ENCODE assay signal across 35 cellular contexts in the genomic region with DNA sequence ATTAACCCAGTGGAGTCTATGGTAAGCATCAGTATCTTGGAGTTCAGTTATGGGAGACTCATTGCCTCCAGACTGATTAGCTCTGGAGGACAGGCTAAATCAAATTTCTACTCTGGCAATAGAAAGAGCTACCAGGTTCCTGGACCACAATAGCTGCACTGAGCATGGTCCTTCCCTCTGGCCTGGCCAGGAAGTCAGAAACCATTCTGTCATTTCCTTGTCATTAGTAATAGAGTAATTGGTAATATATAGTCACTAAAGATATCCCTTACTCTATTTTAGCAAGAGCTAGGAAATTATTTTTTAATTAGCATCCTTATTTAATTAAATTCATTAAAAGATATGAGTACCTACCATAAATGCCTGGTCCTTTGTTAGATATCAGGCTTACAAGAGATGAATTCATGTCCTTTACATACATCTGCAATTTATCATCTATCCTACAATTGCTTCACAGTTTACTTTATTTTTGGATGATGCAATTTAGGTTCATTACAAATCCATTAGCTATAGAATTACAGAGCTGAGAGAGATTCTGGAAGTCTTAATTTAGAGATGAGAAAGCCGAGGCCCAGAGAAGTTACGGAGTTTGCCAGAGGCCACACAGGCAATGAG. TPM values are rescaled to one million over a fixed set of nuclear protein-coding genes. Genes with fewer than 3 reads are reported as not detected.
"Had no signal": no experiment of that assay in that cellular context is flagged by ENCODE, and none has a peak within 500 bp of the region (broad histone marks: within the 10 kb centered on the region; RNA-seq: fewer than 3 reads in every experiment).

No MANE protein-coding gene starts in this region.

- H3K4me3 ChIP-seq: coronary artery, esophagus muscularis mucosa, gastroesophageal sphincter, skin epidermis, testis had no signal

- ATAC-seq: activated CD4-positive, CD25-positive, alpha-beta regulatory T cell treated with anti-CD3 and anti-CD28 coated beads, Interleukin-2, amount 50 U/mL, for 24 hours; gastroesophageal sphincter; sciatic nerve; stimulated activated naive CD8-positive, alpha-beta T cell treated with anti-CD3 and anti-CD28 coated beads, Interleukin-15, Interleukin-2, amounts not matched to agents 100 U/mL and 50 U/mL, for 24 hours had no signal

- DNase-seq: activated CD4-positive, alpha-beta T cell treated with anti-CD3 and anti-CD28 coated beads for 48 hours; activated CD4-positive, alpha-beta T cell treated with anti-CD3 and anti-CD28 coated beads, Interleukin-2, amount 50 U/mL, for 48 hours; activated CD8-positive, alpha-beta memory T cell treated with anti-CD3 and anti-CD28 coated beads for 24 hours; activated effector memory CD4-positive, alpha-beta T cell treated with anti-CD3 and anti-CD28 coated beads, Interleukin-2, amount 50 U/mL, for 16 hours; activated naive CD4-positive, alpha-beta T cell treated with anti-CD3 and anti-CD28 coated beads for 36 hours; activated naive CD8-positive, alpha-beta T cell treated with anti-CD3 and anti-CD28 coated beads, Interleukin-2, amount 10 ng/mL, durations not matched to agents 7 days and 5 days; amniotic stem cell; brain microvascular endothelial cell; hippocampal formation; naive B cell; nephron progenitor cell; stimulated activated CD4-positive, alpha-beta T cell treated with anti-CD3 and anti-CD28 coated beads, Interleukin-12 subunit alpha, Interleukin-12 subunit beta, amount 100 ng/mL, for 4 hours; stimulated activated CD4-positive, alpha-beta T cell treated with anti-CD3 and anti-CD28 coated beads, Interleukin-4, amount 100 ng/mL, for 1 hour; stimulated activated naive CD8-positive, alpha-beta T cell treated with anti-CD3 and anti-CD28 coated beads, Interleukin-15, Interleukin-2, amounts not matched to agents 100 U/mL and 50 U/mL, for 24 hours; T1000; testis; trophoblast cell; WERI-Rb-1 had no signal

- H3K27me3 ChIP-seq: brain microvascular endothelial cell, esophagus muscularis mucosa, testis had no signal

- H3K9me3 ChIP-seq: esophagus muscularis mucosa, gastroesophageal sphincter, neutrophil, testis had no signal

- H3K36me3 ChIP-seq: brain microvascular endothelial cell, esophagus muscularis mucosa, gastroesophageal sphincter, neutrophil, WERI-Rb-1 had no signal

- H3K27ac ChIP-seq: brain microvascular endothelial cell, coronary artery, esophagus muscularis mucosa, gastroesophageal sphincter, neutrophil, skin epidermis, testis, WERI-Rb-1 had no signal

RNA-seq across cellular contexts. Expression of gene TDRD9, which starts 23.7 kb away (rescaled TPM):
- total RNA-seq: activated T-helper 1 cell treated with anti-CD3 and anti-CD28 coated beads, Interleukin-12 subunit alpha, Interleukin-12 subunit beta, Interleukin-2, Interleukin-4 antibody, amounts not matched to agents 30 ng/mL and 10 ng/mL and 1 ng/mL, durations not matched to agents 14 hours and 24 hours and 36 hours; astrocyte; mesothelial cell of epicardium; osteocyte had no signal

RNA-seq across cellular contexts. Expression of gene RD3L, which starts 37.7 kb away (rescaled TPM):
- total RNA-seq: activated naive CD4-positive, alpha-beta T cell treated with anti-CD3 and anti-CD28 coated beads for 36 hours; activated naive CD8-positive, alpha-beta T cell treated with anti-CD3 and anti-CD28 coated beads, Interleukin-2, amount 10 ng/mL, durations not matched to agents 7 days and 5 days; activated T-helper 1 cell treated with anti-CD3 and anti-CD28 coated beads, Interleukin-12 subunit alpha, Interleukin-12 subunit beta, Interleukin-2, Interleukin-4 antibody, amounts not matched to agents 30 ng/mL and 10 ng/mL and 1 ng/mL, durations not matched to agents 14 hours and 24 hours and 36 hours; astrocyte; cerebellum; esophagus muscularis mucosa; fibroblast of villous mesenchyme; gastroesophageal sphincter; kidney epithelial cell; lower leg skin; mesothelial cell of epicardium; osteocyte; posterior vena cava; renal cortical epithelial cell; sciatic nerve; testis had no signal
